ENCODE assay signal across 10 cellular contexts in the genomic region with DNA sequence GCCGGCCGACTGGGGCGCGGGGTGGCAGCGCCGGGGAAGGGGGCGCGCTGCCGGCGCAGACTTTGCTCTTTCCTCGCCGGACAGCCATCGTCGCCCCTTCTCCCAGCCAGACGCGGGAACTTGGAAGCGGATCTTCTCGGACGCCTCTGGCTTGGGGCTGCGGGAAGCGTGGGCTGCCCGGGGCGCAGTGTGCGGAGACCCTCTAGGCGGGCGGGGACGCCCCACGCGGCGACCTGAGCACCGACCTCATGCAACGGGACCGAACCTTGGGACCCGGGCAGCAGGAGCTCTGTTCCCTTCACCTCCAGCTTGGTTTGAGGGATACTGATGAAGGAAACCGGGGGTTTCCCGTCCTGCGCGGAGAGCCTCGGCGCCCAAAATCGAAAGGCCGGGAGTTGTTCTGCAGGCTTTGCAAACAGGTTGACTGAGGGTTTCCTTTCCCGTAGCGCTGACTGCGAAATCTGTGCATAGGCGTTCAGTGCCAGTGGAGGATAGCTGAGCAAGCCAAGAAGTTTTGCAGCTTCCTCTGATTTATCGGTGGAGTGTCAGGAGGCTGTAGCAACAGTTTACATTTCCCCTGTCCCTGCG. TPM values are rescaled to one million over a fixed set of nuclear protein-coding genes. Genes with fewer than 3 reads are reported as not detected.
A peak's percentile ranks its signal among the peaks of the same experiment; 100 is the strongest.
DNase-seq lines count a peak whose midpoint lies in the region; ATAC-seq and TF ChIP-seq lines count a peak whose summit lies in the region.
"Had no signal": no experiment of that assay in that cellular context is flagged by ENCODE, and none has a peak within 500 bp of the region (broad histone marks: within the 10 kb centered on the region; RNA-seq: fewer than 3 reads in every experiment).

No MANE protein-coding gene starts in this region.

- TF ChIP-seq CTCF in coronary artery (IDR thresholded peaks at IDR 0.05) (no peak), lung (IDR thresholded peaks at IDR 0.05; ENCODE audit: control extremely low read depth, extremely low read depth) (no peak), upper lobe of right lung (IDR thresholded peaks at IDR 0.05) (no peak)

- no peak for DNase-seq in activated T-cell treated with anti-CD3 and anti-CD28 coated beads, Interleukin-2, amount 50 U/mL, for 72 hours
- no peak for DNase-seq in activated T-cell treated with anti-CD3 and anti-CD28 coated beads, Interleukin-2, amount 50 U/mL, for 1 hour
- no peak for DNase-seq in coronary artery (ENCODE audit: low spot score)
- DNase-seq in lung (ENCODE audit: low spot score): no peak
- DNase-seq in upper lobe of right lung: peak; percentile 61
- no peak for DNase-seq in left colon
- DNase-seq: activated CD4-positive, alpha-beta T cell treated with anti-CD3 and anti-CD28 coated beads for 1 hour; effector memory CD8-positive, alpha-beta T cell had no signal

- intact Hi-C loops in upper lobe of right lung (cut with DNase I) (no loop called here), left colon (cut with DNase I, micrococcal nuclease) (no loop called here)

- H3K36me3 ChIP-seq in lung (ENCODE audit: control insufficient read depth in 2 of 2, insufficient read depth in 2 of 2, low read length in 2 of 2) (no peaks in the 10 kb centered on the region), upper lobe of right lung (no peaks in the 10 kb centered on the region)

- H3K4me3 ChIP-seq in coronary artery: peak overlapping the region; percentile 74
- peak overlapping the region; percentile 6 for H3K4me3 ChIP-seq in lung
- peak overlapping the region; percentile 28 for H3K4me3 ChIP-seq in upper lobe of right lung

- H3K27me3 Mint-ChIP-seq in activated T-cell treated with anti-CD3 and anti-CD28 coated beads, Interleukin-2, amount 50 U/mL, for 72 hours (ENCODE audit: low read depth): peaks cover 64% of the 10 kb centered on the region

- no peaks in the 10 kb centered on the region for H3K36me3 Mint-ChIP-seq in activated T-cell treated with anti-CD3 and anti-CD28 coated beads, Interleukin-2, amount 50 U/mL, for 72 hours (ENCODE audit: insufficient read depth in 2 of 2)

- no peaks in the 10 kb centered on the region for H3K9me3 Mint-ChIP-seq in activated T-cell treated with anti-CD3 and anti-CD28 coated beads, Interleukin-2, amount 50 U/mL, for 72 hours

- H3K4me1 Mint-ChIP-seq in activated T-cell treated with anti-CD3 and anti-CD28 coated beads, Interleukin-2, amount 50 U/mL, for 72 hours (ENCODE audit: low read depth): peaks cover 11% of the 10 kb centered on the region

- no peak for ATAC-seq in activated T-cell treated with anti-CD3 and anti-CD28 coated beads, Interleukin-2, amount 50 U/mL, for 72 hours (replicated peaks in 1 of 2)
- ATAC-seq in lung (ENCODE audit: insufficient read depth, low FRiP score): no peak
- peak; percentile 19 for ATAC-seq in upper lobe of right lung
- no peak for ATAC-seq in HG02798 (IDR thresholded peaks at IDR 0.05; ENCODE audit: poor library complexity, unreplicated experiment)
- ATAC-seq in left colon: no peak
- no peak for ATAC-seq in HG02970 (IDR thresholded peaks at IDR 0.05; ENCODE audit: low FRiP score, unreplicated experiment)
- ATAC-seq: effector memory CD8-positive, alpha-beta T cell had no signal

- no peaks in the 10 kb centered on the region for H3K9me3 ChIP-seq in lung (ENCODE audit: control insufficient read depth in 2 of 2, insufficient read depth in 1 of 2, low read length in 1 of 2)
- H3K9me3 ChIP-seq in upper lobe of right lung: no peaks in the 10 kb centered on the region

- 1 to 2% methylated on average over 46 to 48 of the region's 48 CpGs for WGBS in lung, 2 donors

- H3K4me1 ChIP-seq in lung (ENCODE audit: control insufficient read depth in 2 of 2, insufficient read depth in 2 of 2, low read length in 2 of 2) (peaks cover 0 to 5% of the 10 kb centered on the region in 2 donors), upper lobe of right lung (no peaks in the 10 kb centered on the region)

- H3K27ac ChIP-seq in coronary artery (no peak overlapping the region), lung (ENCODE audit: low read depth in 1 of 2, low read length in 1 of 2) (no peak overlapping the region), upper lobe of right lung (no peak overlapping the region)

- H3K27ac Mint-ChIP-seq in activated T-cell treated with anti-CD3 and anti-CD28 coated beads, Interleukin-2, amount 50 U/mL, for 72 hours: no peak overlapping the region
- H3K27ac Mint-ChIP-seq: effector memory CD8-positive, alpha-beta T cell had no signal

- peak overlapping the region; percentile 28 to 74 for H3K4me3 Mint-ChIP-seq in activated T-cell treated with anti-CD3 and anti-CD28 coated beads, Interleukin-2, amount 50 U/mL, for 72 hours
- H3K4me3 Mint-ChIP-seq: effector memory CD8-positive, alpha-beta T cell had no signal

- peaks cover 3% of the 10 kb centered on the region for H3K27me3 ChIP-seq in lung (ENCODE audit: control insufficient read depth, insufficient read depth)
- peaks cover 59% of the 10 kb centered on the region for H3K27me3 ChIP-seq in upper lobe of right lung

RNA-seq across cellular contexts. Expression of gene THSD7B, which starts 0.5 kb away (rescaled TPM):
- total RNA-seq in activated T-cell treated with anti-CD3 and anti-CD28 coated beads, Interleukin-2, amount 50 U/mL, for 72 hours: under 1 TPM; 0.19 to 0.49 TPM
- total RNA-seq in lung: 1 to 10 TPM in 1 of 2 donors, under 1 TPM in 1; 0.25 to 8.2 TPM
- polyA plus RNA-seq in lung: under 1 TPM; 0.03 to 0.04 TPM
- total RNA-seq in upper lobe of right lung: 0.14 TPM
- under 1 TPM in 1 of 2 donors, not detected in 1; 0.14 TPM for total RNA-seq in left colon

Comparison
In these comparisons a context has a peak if more than half of its experiments do, and no peak if none do; other contexts are left out.
1. H3K4me3 ChIP-seq: peak in every context shown above with its lines; median percentile 74 in coronary artery; 28 in upper lobe of right lung; 6 in lung.